In genomic region chr4:98662055-98662453, GRCh38 we compare ENCODE assay signal across 1 cellular context.
TF ChIP-seq lines count a peak whose summit lies in the region.

No MANE protein-coding gene starts in this region.

TF ChIP-seq in A549, 52 proteins besides CTCF, POLR2A, EP300 and RAD21 (continued from another document):
- TF ChIP-seq, protein P1, sequence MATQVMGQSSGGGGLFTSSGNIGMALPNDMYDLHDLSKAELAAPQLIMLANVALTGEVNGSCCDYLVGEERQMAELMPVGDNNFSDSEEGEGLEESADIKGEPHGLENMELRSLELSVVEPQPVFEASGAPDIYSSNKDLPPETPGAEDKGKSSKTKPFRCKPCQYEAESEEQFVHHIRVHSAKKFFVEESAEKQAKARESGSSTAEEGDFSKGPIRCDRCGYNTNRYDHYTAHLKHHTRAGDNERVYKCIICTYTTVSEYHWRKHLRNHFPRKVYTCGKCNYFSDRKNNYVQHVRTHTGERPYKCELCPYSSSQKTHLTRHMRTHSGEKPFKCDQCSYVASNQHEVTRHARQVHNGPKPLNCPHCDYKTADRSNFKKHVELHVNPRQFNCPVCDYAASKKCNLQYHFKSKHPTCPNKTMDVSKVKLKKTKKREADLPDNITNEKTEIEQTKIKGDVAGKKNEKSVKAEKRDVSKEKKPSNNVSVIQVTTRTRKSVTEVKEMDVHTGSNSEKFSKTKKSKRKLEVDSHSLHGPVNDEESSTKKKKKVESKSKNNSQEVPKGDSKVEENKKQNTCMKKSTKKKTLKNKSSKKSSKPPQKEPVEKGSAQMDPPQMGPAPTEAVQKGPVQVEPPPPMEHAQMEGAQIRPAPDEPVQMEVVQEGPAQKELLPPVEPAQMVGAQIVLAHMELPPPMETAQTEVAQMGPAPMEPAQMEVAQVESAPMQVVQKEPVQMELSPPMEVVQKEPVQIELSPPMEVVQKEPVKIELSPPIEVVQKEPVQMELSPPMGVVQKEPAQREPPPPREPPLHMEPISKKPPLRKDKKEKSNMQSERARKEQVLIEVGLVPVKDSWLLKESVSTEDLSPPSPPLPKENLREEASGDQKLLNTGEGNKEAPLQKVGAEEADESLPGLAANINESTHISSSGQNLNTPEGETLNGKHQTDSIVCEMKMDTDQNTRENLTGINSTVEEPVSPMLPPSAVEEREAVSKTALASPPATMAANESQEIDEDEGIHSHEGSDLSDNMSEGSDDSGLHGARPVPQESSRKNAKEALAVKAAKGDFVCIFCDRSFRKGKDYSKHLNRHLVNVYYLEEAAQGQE (IDR thresholded peaks at IDR 0.05): no peak
- TF ChIP-seq CBX8 (IDR thresholded peaks at IDR 0.05): peak; percentile 91
- no peak for TF ChIP-seq SMC3 (IDR thresholded peaks at IDR 0.05)
- peak; percentile 92; the same call in 1 of the 2 replicates for TF ChIP-seq RNF2 (IDR thresholded peaks at IDR 0.05; ENCODE audit: borderline replicate concordance, low read depth)
